Comparison of ENCODE assay signal across 8 cellular contexts in the genomic region with DNA sequence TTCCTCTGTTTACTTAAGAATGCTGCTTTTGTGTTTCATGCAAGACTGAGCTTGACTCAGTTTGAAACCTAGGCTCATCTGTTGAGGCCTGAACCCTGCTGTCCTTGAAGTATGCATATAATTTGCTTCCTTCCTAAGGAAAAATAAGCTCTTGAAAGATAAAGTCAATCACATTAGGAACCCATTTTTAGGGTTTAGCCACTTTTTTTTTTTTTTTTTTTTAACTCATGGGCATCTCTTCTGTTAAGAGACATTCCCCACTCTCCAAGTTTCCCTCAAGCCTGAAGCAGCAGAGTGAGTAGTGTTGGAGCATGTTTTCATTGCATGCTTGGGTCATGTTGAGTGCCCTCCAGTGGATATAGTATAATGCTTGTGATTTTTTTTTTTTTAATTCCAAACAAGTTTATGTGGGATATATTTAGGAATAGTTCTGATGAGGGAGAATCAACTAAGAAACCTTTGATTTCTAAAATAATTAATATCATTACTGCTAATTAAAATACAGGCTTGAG. TPM values are rescaled to one million over a fixed set of nuclear protein-coding genes. Genes with fewer than 3 reads are reported as not detected.
DNase-seq lines count a peak whose midpoint lies in the region; ATAC-seq and TF ChIP-seq lines count a peak whose summit lies in the region.

No MANE protein-coding gene starts in this region.

- peak overlapping the region in 9 of 12 donors; percentile 75 to 90 (median 84) for H3K4me3 ChIP-seq in heart left ventricle
- peak overlapping the region; percentile 89 for H3K4me3 ChIP-seq in adipocyte (ENCODE audit: low read length)
- peak overlapping the region; percentile 80 to 92 for H3K4me3 ChIP-seq in tibial artery

- H3K27ac Mint-ChIP-seq in immature natural killer cell: peak overlapping the region in 3 of 6 donors; percentile 17 to 86 (median 21)

- H3K9me3 Mint-ChIP-seq in immature natural killer cell: no peaks in the 10 kb centered on the region

- TF ChIP-seq CTCF in heart left ventricle (IDR thresholded peaks at IDR 0.05): peak in 11 of 12 donors; percentile 18 to 63 (median 41)
- peak; percentile 52 for TF ChIP-seq CTCF in LNCAP (IDR thresholded peaks at IDR 0.05)
- peak; percentile 23 to 34 for TF ChIP-seq CTCF in tibial artery (IDR thresholded peaks at IDR 0.05)

- H3K27ac ChIP-seq in heart left ventricle: peak overlapping the region in 6 of 12 donors; percentile 4 to 99 (median 98)
- H3K27ac ChIP-seq in tibial artery: peak overlapping the region; percentile 10 to 96

- H3K4me1 Mint-ChIP-seq in immature natural killer cell: peaks cover 79 to 86% of the 10 kb centered on the region in 2 donors

- no peaks in the 10 kb centered on the region for H3K27me3 ChIP-seq in heart left ventricle
- no peaks in the 10 kb centered on the region for H3K27me3 ChIP-seq in adipocyte (replicated peaks; ENCODE audit: control insufficient read depth, insufficient read depth, low read length)
- H3K27me3 ChIP-seq in tibial artery: no peaks in the 10 kb centered on the region

- H3K36me3 ChIP-seq in heart left ventricle: no peaks in the 10 kb centered on the region
- H3K36me3 ChIP-seq in adipocyte (ENCODE audit: control insufficient read depth, insufficient read depth, low read length, severe bottlenecking): no peaks in the 10 kb centered on the region
- H3K36me3 ChIP-seq in tibial artery: no peaks in the 10 kb centered on the region

- peaks cover 5 to 16% (median 14%) of the 10 kb centered on the region in 3 donors for H3K27me3 Mint-ChIP-seq in immature natural killer cell (ENCODE audit: low read depth in 3 of 3)

- no peaks in the 10 kb centered on the region for H3K36me3 Mint-ChIP-seq in immature natural killer cell

- peak overlapping the region in 4 of 5 donors; percentile 75 to 98 (median 92) for H3K4me3 Mint-ChIP-seq in immature natural killer cell

- peak in 1 of 5 donors; percentile 19 for DNase-seq in heart left ventricle
- DNase-seq in left ventricle myocardium superior: no peak
- DNase-seq in adipocyte (ENCODE audit: low read depth): peak; percentile 76
- no peak for DNase-seq in immature natural killer cell
- no peak for DNase-seq in tibial artery
- no peak for DNase-seq in activated CD8-positive, alpha-beta memory T cell treated with anti-CD3 and anti-CD28 coated beads, Interleukin-2, amount 50 U/mL, for 48 hours
- DNase-seq in NCI-H1930 (lab: John Stamatoyannopoulos, UW): no peak

- peak overlapping the region; percentile 4 for H3K9ac ChIP-seq in adipocyte (ENCODE audit: low read length)

- no peaks in the 10 kb centered on the region for H3K9me3 ChIP-seq in heart left ventricle
- H3K9me3 ChIP-seq in adipocyte (ENCODE audit: control insufficient read depth, low read length): no peaks in the 10 kb centered on the region
- no peaks in the 10 kb centered on the region for H3K9me3 ChIP-seq in tibial artery

- peaks cover 6 to 76% (median 65%) of the 10 kb centered on the region in 12 donors for H3K4me1 ChIP-seq in heart left ventricle
- H3K4me1 ChIP-seq in adipocyte (ENCODE audit: control insufficient read depth, insufficient read depth, low read length): peaks cover 51% of the 10 kb centered on the region
- H3K4me1 ChIP-seq in tibial artery: peaks cover 0 to 68% (median 44%) of the 10 kb centered on the region in 4 donors

- no peak for ATAC-seq in heart left ventricle
- no peak for ATAC-seq in left ventricle myocardium superior

- TF ChIP-seq POLR2A in heart left ventricle (IDR thresholded peaks at IDR 0.05): no peak

- intact Hi-C loops in heart left ventricle (cut with DNase I): loop anchor here in 7 of 10 donors (2.0 to 10.0 kb wide), 10 partner anchors 228 to 621 kb away; no protein-coding TSS in a partner anchor
- intact Hi-C loops in left ventricle myocardium superior (cut with micrococcal nuclease): loop anchor here (10.0 kb wide), 1 partner anchor 228 kb away; no protein-coding TSS in a partner anchor
- intact Hi-C loops in tibial artery (cut with DNase I; ENCODE audit: low total_unique reads): loop anchor here (10.0 kb wide), 1 partner anchor 618 kb away; no protein-coding TSS in a partner anchor

RNA-seq across cellular contexts. Expression of a gene that starts 3.6 kb away (rescaled TPM):
- 100 to 1,000 TPM; 145 to 301 (median 208) TPM for total RNA-seq in heart left ventricle
- 100 to 1,000 TPM in 1 of 2 donors, 10 to 100 TPM in 1; 25.6 to 216 TPM for polyA plus RNA-seq in heart left ventricle
- total RNA-seq in left ventricle myocardium superior: 145 TPM
- polyA plus RNA-seq in immature natural killer cell: 10 to 100 TPM; 35.4 to 85.5 (median 70.4) TPM
